23 cellular contexts compared by ENCODE assay signal in the genomic region with DNA sequence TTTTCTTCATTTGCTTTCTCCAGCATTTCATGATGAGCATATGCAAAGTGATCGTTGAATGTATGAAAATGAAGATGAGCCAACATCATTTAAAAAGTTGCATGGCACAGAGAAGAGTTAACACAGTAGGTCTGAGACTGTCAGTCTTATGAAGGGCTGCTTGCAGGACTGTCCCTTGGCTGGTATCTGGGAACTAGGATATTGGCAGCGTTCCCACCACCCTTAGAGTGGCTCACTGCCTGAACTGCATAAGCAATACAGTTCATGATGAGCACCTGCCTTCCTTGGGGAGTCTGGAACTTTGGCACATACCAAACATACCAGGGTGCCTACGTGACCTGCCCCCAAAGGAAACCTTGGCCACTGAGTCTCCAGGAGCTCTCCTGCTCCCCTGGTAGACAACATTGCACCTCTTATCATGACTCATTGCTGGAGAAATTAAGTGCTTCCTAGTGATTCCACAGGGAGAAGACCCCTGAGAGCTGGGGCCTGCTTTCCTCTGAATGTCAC.
DNase-seq lines count a peak whose midpoint lies in the region; TF ChIP-seq lines count a peak whose summit lies in the region.
"Had no signal": no experiment of that assay in that cellular context is flagged by ENCODE, and none has a peak within 500 bp of the region (broad histone marks: within the 10 kb centered on the region; RNA-seq: fewer than 3 reads in every experiment).

No MANE protein-coding gene starts in this region.

- H3K4me1 ChIP-seq in testis (peaks cover 4% of the 10 kb centered on the region), mammary epithelial cell (ENCODE audit: insufficient read depth, low read length) (peaks cover 4% of the 10 kb centered on the region)
- H3K4me1 ChIP-seq: stomach, tibial artery had no signal

- H2AFZ ChIP-seq in mammary epithelial cell (ENCODE audit: low read depth, low read length) = no peak overlapping the region

- H3K9me3 ChIP-seq in testis = no peaks in the 10 kb centered on the region
- no peaks in the 10 kb centered on the region for H3K9me3 ChIP-seq in mammary epithelial cell (replicated peaks; ENCODE audit: insufficient read depth, low read length)
- H3K9me3 ChIP-seq: ovary, tibial artery had no signal

- H3K27me3 Mint-ChIP-seq in activated CD4-positive, alpha-beta T cell treated with anti-CD3 and anti-CD28 coated beads, Interleukin-2, amount 10 ng/mL, durations not matched to agents 24 days and 14 days = no peaks in the 10 kb centered on the region
- H3K27me3 Mint-ChIP-seq: activated T-cell treated with anti-CD3 and anti-CD28 coated beads, Interleukin-2, amount 50 U/mL, for 24 hours had no signal

- dilution Hi-C loops in mammary epithelial cell (cut with HindIII; ENCODE audit: low sequenced_read_pairs) = no loop called here

- CTCF ChIA-PET in mammary epithelial cell (lab: Charles Lee; ENCODE audit: low non-redundant PET) = no interaction called here

- H3K9ac ChIP-seq in mammary epithelial cell (ENCODE audit: insufficient read depth, low read length) = no peak overlapping the region

- H3K4me2 ChIP-seq in mammary epithelial cell (ENCODE audit: insufficient read depth, low read depth, low read length) = no peak overlapping the region
- H3K4me2 ChIP-seq: smooth muscle cell had no signal

- H3K4me1 Mint-ChIP-seq in activated CD4-positive, alpha-beta T cell treated with anti-CD3 and anti-CD28 coated beads, Interleukin-2, amount 10 ng/mL, durations not matched to agents 24 days and 14 days = no peaks in the 10 kb centered on the region

- TF ChIP-seq POLR2A in testis (IDR thresholded peaks at IDR 0.05) = no peak

- H3K27ac Mint-ChIP-seq in activated CD4-positive, alpha-beta T cell treated with anti-CD3 and anti-CD28 coated beads, Interleukin-2, amount 10 ng/mL, durations not matched to agents 24 days and 14 days = no peak overlapping the region
- H3K27ac Mint-ChIP-seq: activated T-cell treated with anti-CD3 and anti-CD28 coated beads, Interleukin-2, amount 50 U/mL, for 24 hours had no signal

- no peaks in the 10 kb centered on the region for H3K9me3 Mint-ChIP-seq in activated CD4-positive, alpha-beta T cell treated with anti-CD3 and anti-CD28 coated beads, Interleukin-2, amount 10 ng/mL, durations not matched to agents 24 days and 14 days

- H4K20me1 ChIP-seq in mammary epithelial cell (ENCODE audit: insufficient read depth, low read length) = no peaks in the 10 kb centered on the region

- in situ Hi-C loops in mammary epithelial cell (cut with MboI; ENCODE audit: low sequenced_read_pairs in 2 of 2) = no loop called here

- BruUV-seq in mammary epithelial cell (replicated peaks; lab: Mats Ljungman, UMichigan) = no TSS peak

- H3K27ac ChIP-seq in testis (no peak overlapping the region), mammary epithelial cell (ENCODE audit: insufficient read depth, low read depth, low read length) (no peak overlapping the region)
- H3K27ac ChIP-seq: ovary, stomach, tibial artery had no signal

- 80 to 86% methylated on average over 3 of the region's 3 CpGs for WGBS in testis, 2 donors
- 67% methylated on average over 3 of the region's 3 CpGs for WGBS in mammary epithelial cell (ENCODE audit: low coverage, missing lambda C conversion rate)

- H3K27me3 ChIP-seq in testis = no peaks in the 10 kb centered on the region
- H3K27me3 ChIP-seq in mammary epithelial cell (ENCODE audit: insufficient read depth, low read length) = no peaks in the 10 kb centered on the region
- H3K27me3 ChIP-seq: ovary, stomach, tibial artery had no signal

- H3K36me3 ChIP-seq in testis (ENCODE audit: low read depth, missing control alignments) (no peaks in the 10 kb centered on the region), mammary epithelial cell (ENCODE audit: insufficient read depth, low read length) (no peaks in the 10 kb centered on the region)
- H3K36me3 ChIP-seq: ovary, stomach, tibial artery had no signal

- peaks cover 5% of the 10 kb centered on the region for H3K79me2 ChIP-seq in mammary epithelial cell (ENCODE audit: insufficient read depth, low read length)

- intact Hi-C loops in testis (cut with DNase I; ENCODE audit: low total_unique reads) = no loop called here
- intact Hi-C loops in mammary epithelial cell (cut with micrococcal nuclease) = no loop called here
- intact Hi-C loops in activated CD4-positive, alpha-beta T cell treated with anti-CD3 and anti-CD28 coated beads, Interleukin-2, amount 10 ng/mL, durations not matched to agents 24 days and 14 days (cut with micrococcal nuclease) = no loop called here

- H3K4me3 Mint-ChIP-seq in activated CD4-positive, alpha-beta T cell treated with anti-CD3 and anti-CD28 coated beads, Interleukin-2, amount 10 ng/mL, durations not matched to agents 24 days and 14 days = no peak overlapping the region
- H3K4me3 Mint-ChIP-seq: activated T-cell treated with anti-CD3 and anti-CD28 coated beads, Interleukin-2, amount 50 U/mL, for 24 hours had no signal

- H3K4me3 ChIP-seq in testis = no peak overlapping the region
- no peak overlapping the region for H3K4me3 ChIP-seq in mammary epithelial cell (replicated peaks in 1 of 3; ENCODE audit: insufficient read depth in 1 of 3, low read depth in 2 of 3, low read length in 3 of 3)
- H3K4me3 ChIP-seq: lung, ovary, smooth muscle cell, stomach, tibial artery had no signal

- no peaks in the 10 kb centered on the region for H3K36me3 Mint-ChIP-seq in activated CD4-positive, alpha-beta T cell treated with anti-CD3 and anti-CD28 coated beads, Interleukin-2, amount 10 ng/mL, durations not matched to agents 24 days and 14 days (ENCODE audit: low read depth)

- TF ChIP-seq CTCF in testis (IDR thresholded peaks at IDR 0.05) (no peak), mammary epithelial cell (conservative IDR thresholded peaks at IDR 0.05 in 1 of 2, IDR thresholded peaks at IDR 0.05 in 1 of 2; ENCODE audit: extremely low read depth in 1 of 2, insufficient read depth in 1 of 2, low read depth in 1 of 2, low read length in 2 of 2) (no peak)

- DNase-seq in NCI-H82 (lab: John Stamatoyannopoulos, UW) (peak; percentile 41), NCI-H82 treated with DMSO at 0.1 percent for 48 hours (lab: John Stamatoyannopoulos, UW; ENCODE audit: unreplicated experiment) (no peak), NCI-H1105 treated with DMSO at 0.1 percent for 48 hours (lab: John Stamatoyannopoulos, UW) (peak; percentile 54), cerebellar cortex (ENCODE audit: low spot score) (peak; percentile 24), testis (peak; percentile 19), mammary epithelial cell (no peak), cerebellar nuclear complex (lab: John Stamatoyannopoulos, UW) (no peak)
- DNase-seq in activated CD4-positive, alpha-beta T cell treated with anti-CD3 and anti-CD28 coated beads, Interleukin-2, amount 10 ng/mL, durations not matched to agents 24 days and 14 days = no peak
- DNase-seq: ACHN; activated CD4-positive, alpha-beta T cell treated with anti-CD3 and anti-CD28 coated beads for 4 hours; activated gamma-delta T cell; activated T-cell treated with anti-CD3 and anti-CD28 coated beads, Interleukin-2, amount 50 U/mL, for 24 hours; DMS79; islet precursor cell; NCI-H1417 treated with DMSO at 0.1 percent for 48 hours; NCI-H748 treated with DMSO at 0.1 percent for 48 hours; ovary; retina; stimulated activated CD4-positive, alpha-beta T cell treated with anti-CD3 and anti-CD28 coated beads, Interleukin-2, amount 100 ng/mL, for 24 hours; stomach; tibial artery had no signal

Comparison
In these comparisons a context has a peak if more than half of its experiments do, and no peak if none do; other contexts are left out.
1. DNase-seq: peak in NCI-H82 (single experiment), NCI-H1105 treated with DMSO at 0.1 percent for 48 hours (single experiment), cerebellar cortex (single experiment) and testis (single experiment); none in NCI-H82 treated with DMSO at 0.1 percent for 48 hours (single experiment), mammary epithelial cell (single experiment), cerebellar nuclear complex (0 of 2) and activated CD4-positive, alpha-beta T cell treated with anti-CD3 and anti-CD28 coated beads, Interleukin-2, amount 10 ng/mL, durations not matched to agents 24 days and 14 days (single experiment).